In the genomic region with DNA sequence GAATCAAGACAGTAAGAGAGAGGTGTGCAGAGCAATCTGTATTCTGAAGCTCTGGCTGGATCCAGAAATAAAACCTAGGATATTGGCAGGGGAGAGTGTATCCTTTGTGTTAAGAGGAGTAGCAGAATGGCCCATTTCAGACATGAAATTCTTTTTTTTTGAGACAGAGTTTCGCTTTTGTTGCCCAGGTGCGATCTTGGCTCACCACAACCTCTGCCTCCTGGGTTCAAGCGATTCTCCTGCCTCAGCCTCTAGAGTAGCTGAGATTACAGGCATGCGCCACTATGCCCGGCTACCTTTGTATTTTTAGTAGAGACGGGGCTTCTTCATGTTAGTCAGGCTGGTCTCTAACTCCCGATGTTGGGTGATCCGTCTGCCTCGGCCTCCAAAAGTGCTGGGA, we compare ENCODE assay signal across 8 cellular contexts.
"Had no signal": no experiment of that assay in that cellular context is flagged by ENCODE, and none has a peak within 500 bp of the region (broad histone marks: within the 10 kb centered on the region; RNA-seq: fewer than 3 reads in every experiment).

No MANE protein-coding gene starts in this region.

- H3K9me3 Mint-ChIP-seq: HFFc6 had no signal

- H3K4me3 ChIP-seq: HAP-1, K562 had no signal

- H3K27ac Mint-ChIP-seq: HFFc6 had no signal

- H3K36me3 ChIP-seq: HAP-1 had no signal

- ATAC-seq: HCT116, K562 had no signal

- DNase-seq: GOT3, H7, HFFc6, IMR-90, KG1 had no signal

- H3K4me3 Mint-ChIP-seq: HFFc6 had no signal

- H3K9me3 ChIP-seq: HAP-1 had no signal
